Comparison of ENCODE assay signal across 15 cellular contexts in genomic region chr5:159135896-159136531, GRCh38. TPM values are rescaled to one million over a fixed set of nuclear protein-coding genes. Genes with fewer than 3 reads are reported as not detected.
DNase-seq lines count a peak whose midpoint lies in the region; ATAC-seq, FAIRE-seq and TF ChIP-seq lines count a peak whose summit lies in the region.
"Had no signal": no experiment of that assay in that cellular context is flagged by ENCODE, and none has a peak within 500 bp of the region (broad histone marks: within the 10 kb centered on the region; RNA-seq: fewer than 3 reads in every experiment).

No MANE protein-coding gene starts in this region.

- peak overlapping the region; percentile 27 for H2AFZ ChIP-seq in mammary epithelial cell (ENCODE audit: low read depth, low read length)

- no peaks in the 10 kb centered on the region for H3K9me3 Mint-ChIP-seq in activated CD8-positive, alpha-beta T cell treated with anti-CD3 and anti-CD28 coated beads for 36 hours
- H3K9me3 Mint-ChIP-seq: CD4-positive, CD25-positive, alpha-beta regulatory T cell had no signal

- no peaks in the 10 kb centered on the region for H3K4me1 Mint-ChIP-seq in activated CD8-positive, alpha-beta T cell treated with anti-CD3 and anti-CD28 coated beads for 36 hours (ENCODE audit: low read depth)
- H3K4me1 Mint-ChIP-seq: CD4-positive, CD25-positive, alpha-beta regulatory T cell had no signal

- H3K27me3 Mint-ChIP-seq in activated CD8-positive, alpha-beta T cell treated with anti-CD3 and anti-CD28 coated beads for 36 hours, result peaks cover 8% of the 10 kb centered on the region

- dilution Hi-C loops in mammary epithelial cell (cut with HindIII; ENCODE audit: low sequenced_read_pairs), result no loop called here

- peak; percentile 13 for FAIRE-seq in HTR-8/SVneo (lab: Jason Lieb, UNC)
- FAIRE-seq: K562 had no signal

- H3K36me3 Mint-ChIP-seq in activated CD8-positive, alpha-beta T cell treated with anti-CD3 and anti-CD28 coated beads for 36 hours (ENCODE audit: low read depth), result no peaks in the 10 kb centered on the region
- H3K36me3 Mint-ChIP-seq: CD4-positive, CD25-positive, alpha-beta regulatory T cell had no signal

- intact Hi-C loops in mammary epithelial cell (cut with micrococcal nuclease), result loop anchor here (10.0 kb wide), 1 partner anchor 1061 kb away; no protein-coding TSS in a partner anchor
- intact Hi-C loops in activated CD8-positive, alpha-beta T cell treated with anti-CD3 and anti-CD28 coated beads for 36 hours (cut with micrococcal nuclease), result loop anchor here (10.0 kb wide), 1 partner anchor 961 kb away; no protein-coding TSS in a partner anchor

- H3K9me3 ChIP-seq in mammary epithelial cell (replicated peaks; ENCODE audit: insufficient read depth, low read length), result no peaks in the 10 kb centered on the region
- H3K9me3 ChIP-seq: body of pancreas, uterus had no signal

- 61% methylated on average over 9 of the region's 9 CpGs for WGBS in mammary epithelial cell (ENCODE audit: low coverage, missing lambda C conversion rate)

- no peaks in the 10 kb centered on the region for H3K79me2 ChIP-seq in mammary epithelial cell (ENCODE audit: insufficient read depth, low read length)

- ATAC-seq in HG03159 (IDR thresholded peaks at IDR 0.05; ENCODE audit: unreplicated experiment) (no peak), GM19452 (IDR thresholded peaks at IDR 0.05; ENCODE audit: unreplicated experiment) (no peak)
- no peak for ATAC-seq in activated CD8-positive, alpha-beta T cell treated with anti-CD3 and anti-CD28 coated beads for 36 hours
- ATAC-seq: body of pancreas, K562, left colon had no signal

- no peak overlapping the region for H3K4me3 ChIP-seq in AG10803 (ENCODE audit: low read length)
- no peak overlapping the region for H3K4me3 ChIP-seq in mammary epithelial cell (replicated peaks in 1 of 3; ENCODE audit: insufficient read depth in 1 of 3, low read depth in 2 of 3, low read length in 3 of 3)
- no peak overlapping the region for H3K4me3 ChIP-seq in kidney epithelial cell (ENCODE audit: low read depth, low read length)
- H3K4me3 ChIP-seq in H7 (ENCODE audit: insufficient read depth, low read depth, low read length), result no peak overlapping the region
- H3K4me3 ChIP-seq: body of pancreas, K562, uterus had no signal

- H3K36me3 ChIP-seq in mammary epithelial cell (ENCODE audit: insufficient read depth, low read length) (no peaks in the 10 kb centered on the region), kidney epithelial cell (ENCODE audit: control insufficient read depth, insufficient read depth, low read length) (no peaks in the 10 kb centered on the region), H7 (replicated peaks; ENCODE audit: control insufficient read depth, insufficient read depth, low read length) (no peaks in the 10 kb centered on the region)
- H3K36me3 ChIP-seq: uterus had no signal

- H4K20me1 ChIP-seq in mammary epithelial cell (ENCODE audit: insufficient read depth, low read length), result no peaks in the 10 kb centered on the region

- peak; percentile 52 for DNase-seq in AG10803 (ENCODE audit: low read depth)
- no peak for DNase-seq in HTR-8/SVneo (ENCODE audit: insufficient read length, low spot score)
- DNase-seq in mammary epithelial cell, result peak; percentile 50
- DNase-seq in kidney epithelial cell (ENCODE audit: low read depth), result peak; percentile 51
- DNase-seq in activated CD8-positive, alpha-beta T cell treated with anti-CD3 and anti-CD28 coated beads for 36 hours, result no peak
- DNase-seq in H7, result no peak
- DNase-seq: body of pancreas; CD4-positive, CD25-positive, alpha-beta regulatory T cell; left colon; stimulated activated CD4-positive, alpha-beta T cell treated with anti-CD3 and anti-CD28 coated beads, Interleukin-12 subunit alpha, Interleukin-12 subunit beta, amount 100 ng/mL, for 4 hours; stimulated activated CD8-positive, alpha-beta memory T cell treated with anti-CD3 and anti-CD28 coated beads, Interleukin-4, amount 100 ng/mL, for 48 hours; uterus had no signal

- no peak for TF ChIP-seq CTCF in AG10803 (conservative IDR thresholded peaks at IDR 0.05; ENCODE audit: low read length)
- no peak for TF ChIP-seq CTCF in mammary epithelial cell (conservative IDR thresholded peaks at IDR 0.05 in 1 of 2, IDR thresholded peaks at IDR 0.05 in 1 of 2; ENCODE audit: extremely low read depth in 1 of 2, insufficient read depth in 1 of 2, low read depth in 1 of 2, low read length in 2 of 2)
- no peak for TF ChIP-seq CTCF in kidney epithelial cell (IDR thresholded peaks at IDR 0.05; ENCODE audit: insufficient read depth, low read length, poor library complexity, severe bottlenecking)
- TF ChIP-seq CTCF in activated CD8-positive, alpha-beta T cell treated with anti-CD3 and anti-CD28 coated beads for 36 hours (IDR thresholded peaks at IDR 0.05), result no peak

- no peak overlapping the region for H3K27ac Mint-ChIP-seq in activated CD8-positive, alpha-beta T cell treated with anti-CD3 and anti-CD28 coated beads for 36 hours
- H3K27ac Mint-ChIP-seq: CD4-positive, CD25-positive, alpha-beta regulatory T cell had no signal

- in situ Hi-C loops in mammary epithelial cell (cut with MboI; ENCODE audit: low sequenced_read_pairs in 2 of 2), result no loop called here

- CTCF ChIA-PET in mammary epithelial cell (lab: Charles Lee; ENCODE audit: low non-redundant PET), result no interaction called here
- CTCF ChIA-PET in activated CD8-positive, alpha-beta T cell treated with anti-CD3 and anti-CD28 coated beads for 36 hours (lab: Charles Lee), result interaction anchor here (1.0 kb wide), 1 partner anchor 21 kb away, joined by 3 read pairs; no protein-coding TSS in a partner anchor

- no peak overlapping the region for H3K9ac ChIP-seq in mammary epithelial cell (ENCODE audit: insufficient read depth, low read length)

- no peak overlapping the region for H3K27ac ChIP-seq in mammary epithelial cell (ENCODE audit: insufficient read depth, low read depth, low read length)
- H3K27ac ChIP-seq: body of pancreas, uterus had no signal

- no peak overlapping the region for H3K4me3 Mint-ChIP-seq in activated CD8-positive, alpha-beta T cell treated with anti-CD3 and anti-CD28 coated beads for 36 hours
- H3K4me3 Mint-ChIP-seq: CD4-positive, CD25-positive, alpha-beta regulatory T cell had no signal

- H3K27me3 ChIP-seq in mammary epithelial cell (ENCODE audit: insufficient read depth, low read length) (no peaks in the 10 kb centered on the region), kidney epithelial cell (ENCODE audit: control insufficient read depth, insufficient read depth, low read length) (no peaks in the 10 kb centered on the region), H7 (ENCODE audit: control insufficient read depth, insufficient read depth, low read length) (no peaks in the 10 kb centered on the region)
- H3K27me3 ChIP-seq: body of pancreas, uterus had no signal

- H3K4me1 ChIP-seq in mammary epithelial cell (ENCODE audit: insufficient read depth, low read length), result no peaks in the 10 kb centered on the region
- H3K4me1 ChIP-seq: body of pancreas, uterus had no signal

- no peak overlapping the region for H3K4me2 ChIP-seq in mammary epithelial cell (ENCODE audit: insufficient read depth, low read depth, low read length)

- POLR2A ChIA-PET in activated CD8-positive, alpha-beta T cell treated with anti-CD3 and anti-CD28 coated beads for 36 hours (lab: Charles Lee), result no interaction called here

- no TSS peak for BruUV-seq in mammary epithelial cell (replicated peaks; lab: Mats Ljungman, UMichigan)

RNA-seq across cellular contexts. Expression of gene EBF1, which starts 36.3 kb away (rescaled TPM):
- total RNA-seq in mammary epithelial cell (under 1 TPM in 1 of 2 donors, not detected in 1; under 0.01 TPM), kidney epithelial cell (0.38 and 0.62 TPM in 2 replicates)
- not detected for polyA plus RNA-seq in mammary epithelial cell
- polyA minus RNA-seq in mammary epithelial cell, result not detected
- total RNA-seq in activated CD8-positive, alpha-beta T cell treated with anti-CD3 and anti-CD28 coated beads for 36 hours, result under 1 TPM in 1 of 2 experiments, not detected in 1; 0.22 TPM
- 0.35 TPM in 1 of 2 replicates, not detected in the other for total RNA-seq in H7 (2014; rRNA removed; shearing (Covaris generic))

Comparison
In these comparisons a context has a peak if more than half of its experiments do, and no peak if none do; other contexts are left out.
1. DNase-seq: peak in AG10803 (single experiment), mammary epithelial cell (single experiment) and kidney epithelial cell (single experiment); none in HTR-8/SVneo (single experiment), activated CD8-positive, alpha-beta T cell treated with anti-CD3 and anti-CD28 coated beads for 36 hours (single experiment) and H7 (single experiment).